Comparison of ENCODE assay signal across 9 cellular contexts in the genomic region with DNA sequence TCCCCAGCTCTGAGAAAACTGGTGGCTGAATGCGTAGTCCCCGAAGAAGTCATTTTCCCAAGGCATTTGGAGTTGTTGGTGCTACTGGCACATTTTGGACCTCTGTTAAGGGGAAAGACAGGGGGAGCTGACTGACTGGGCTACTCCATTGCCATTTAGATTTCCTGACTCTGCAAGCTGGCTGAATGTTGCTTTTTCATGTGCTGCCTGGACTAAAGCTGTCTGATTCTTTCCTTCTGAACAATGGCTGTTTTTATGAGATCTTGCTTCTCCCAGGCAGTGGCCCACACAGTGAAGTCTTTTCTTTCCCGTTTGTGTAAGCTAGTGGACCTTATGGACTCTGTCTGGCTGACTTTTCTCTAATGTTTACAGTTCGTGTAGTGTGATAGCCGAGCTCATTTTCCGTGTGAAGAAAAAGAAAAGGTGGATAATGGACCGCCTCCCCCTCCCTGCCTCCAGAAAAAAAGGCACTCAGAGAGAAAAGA. TPM values are rescaled to one million over a fixed set of nuclear protein-coding genes. Genes with fewer than 3 reads are reported as not detected.
DNase-seq lines count a peak whose midpoint lies in the region; ATAC-seq, FAIRE-seq and TF ChIP-seq lines count a peak whose summit lies in the region.
"Had no signal": no experiment of that assay in that cellular context is flagged by ENCODE, and none has a peak within 500 bp of the region (broad histone marks: within the 10 kb centered on the region; RNA-seq: fewer than 3 reads in every experiment).

No MANE protein-coding gene starts in this region.

- no peak for ATAC-seq in GM21619 (IDR thresholded peaks at IDR 0.05; ENCODE audit: unreplicated experiment)
- ATAC-seq: PC-3 had no signal

- H3K36me3 ChIP-seq in duodenal mucosa (ENCODE audit: control insufficient read depth in 1 of 2, insufficient read depth in 2 of 2, low read length in 2 of 2) = no peaks in the 10 kb centered on the region
- H3K36me3 ChIP-seq in liver (ENCODE audit: control insufficient read depth in 4 of 4, insufficient read depth in 3 of 4, low read depth in 1 of 4, low read length in 3 of 4) = no peaks in the 10 kb centered on the region

- H3K4me1 ChIP-seq in duodenal mucosa (ENCODE audit: control insufficient read depth in 1 of 2, insufficient read depth in 2 of 2, low read length in 2 of 2) = peaks cover 43 to 44% of the 10 kb centered on the region in 2 donors
- peaks cover 9 to 31% (median 22%) of the 10 kb centered on the region in 4 donors for H3K4me1 ChIP-seq in liver (ENCODE audit: control insufficient read depth in 4 of 4, insufficient read depth in 4 of 4, low read length in 3 of 4)

- H3K9ac ChIP-seq in duodenal mucosa (ENCODE audit: low read depth in 1 of 2, low read length in 2 of 2) (peak overlapping the region in 1 of 2 donors; percentile 20), liver (ENCODE audit: low read depth in 1 of 2, low read length in 2 of 2) (no peak overlapping the region)

- no peaks in the 10 kb centered on the region for H3K9me3 ChIP-seq in duodenal mucosa (ENCODE audit: control insufficient read depth in 1 of 2, low read length in 2 of 2)
- no peaks in the 10 kb centered on the region for H3K9me3 ChIP-seq in liver (ENCODE audit: control insufficient read depth in 4 of 4, low read length in 3 of 4)

- H3K4me3 ChIP-seq in duodenal mucosa (ENCODE audit: low read depth in 1 of 2, low read length in 2 of 2) (no peak overlapping the region), liver (ENCODE audit: low read depth in 1 of 3, low read length in 3 of 3) (peak overlapping the region in 1 of 3 donors; percentile 13), skin epidermis (no peak overlapping the region)

- 27% methylated on average over 7 of the region's 7 CpGs for WGBS in liver

- in situ Hi-C loops in ACHN (cut with HindIII; ENCODE audit: low pct_ligation_motif_present, low pct_unique_long_range_greater_than_20kb, low sequenced_read_pairs) = no loop called here

- TF ChIP-seq RAD21 in liver (IDR thresholded peaks at IDR 0.05) = no peak

- TF ChIP-seq CTCF in liver (IDR thresholded peaks at IDR 0.05; ENCODE audit: low read depth, low read length, missing input control) = no peak

- DNase-seq in HuH-7 (ENCODE audit: low spot score) = peak; percentile 29
- DNase-seq in ACHN = no peak
- DNase-seq in HTR-8/SVneo (ENCODE audit: insufficient read length, low spot score) = no peak
- DNase-seq in KG1 (lab: John Stamatoyannopoulos, UW) = no peak
- DNase-seq: PC-3 had no signal

- H3K27me3 ChIP-seq in duodenal mucosa (ENCODE audit: control insufficient read depth in 1 of 2, insufficient read depth in 2 of 2, low read length in 2 of 2) (no peaks in the 10 kb centered on the region), liver (ENCODE audit: control insufficient read depth in 4 of 4, insufficient read depth in 4 of 4, low read length in 3 of 4) (no peaks in the 10 kb centered on the region)

- H3K27ac ChIP-seq in duodenal mucosa (ENCODE audit: low read depth, low read length) (peak overlapping the region; percentile 58), liver (ENCODE audit: low read depth in 1 of 2, low read length in 2 of 2) (peak overlapping the region; percentile 52 to 81), skin epidermis (peak overlapping the region in 17 of 21 experiments; percentile 19 to 80 (median 63))

- FAIRE-seq in HTR-8/SVneo (lab: Jason Lieb, UNC) = no peak

TF ChIP-seq in liver, 16 proteins besides CTCF, POLR2A, EP300 and RAD21:
- TF ChIP-seq SP1 (IDR thresholded peaks at IDR 0.05) = peak; percentile 55
- TF ChIP-seq FOXA1 (IDR thresholded peaks at IDR 0.05) = no peak
- TF ChIP-seq ATF3 (IDR thresholded peaks at IDR 0.05) = no peak
- TF ChIP-seq HNF4G (IDR thresholded peaks at IDR 0.05) = no peak
- peak; percentile 60 to 65 for TF ChIP-seq HNF4A (conservative IDR thresholded peaks at IDR 0.05)
- TF ChIP-seq, protein P1, sequence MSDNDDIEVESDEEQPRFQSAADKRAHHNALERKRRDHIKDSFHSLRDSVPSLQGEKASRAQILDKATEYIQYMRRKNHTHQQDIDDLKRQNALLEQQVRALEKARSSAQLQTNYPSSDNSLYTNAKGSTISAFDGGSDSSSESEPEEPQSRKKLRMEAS (IDR thresholded peaks at IDR 0.05) = no peak
- no peak for TF ChIP-seq GABPA (IDR thresholded peaks at IDR 0.05 in 1 of 2, conservative IDR thresholded peaks at IDR 0.05 in 1 of 2)

RNA-seq across cellular contexts. Expression of gene TRAK1, which starts 38.2 kb away (rescaled TPM):
- 10 to 100 TPM; 12.1 to 21.7 TPM for total RNA-seq in liver
- polyA plus RNA-seq in liver = 1 to 10 TPM; 3.4 to 5.0 TPM
